ENCODE assay signal across 8 cellular contexts in genomic region chr15:92884459-92884812, GRCh38. TPM values are rescaled to one million over a fixed set of nuclear protein-coding genes. Genes with fewer than 3 reads are reported as not detected.
DNase-seq lines count a peak whose midpoint lies in the region; ATAC-seq and TF ChIP-seq lines count a peak whose summit lies in the region.

No MANE protein-coding gene starts in this region.

- H3K4me1 ChIP-seq in SJCRH30 (peaks cover 17% of the 10 kb centered on the region), rectal smooth muscle tissue (ENCODE audit: control insufficient read depth, insufficient read depth, low read length) (peaks cover 21% of the 10 kb centered on the region)

- H3K4me3 ChIP-seq in GM12864 (ENCODE audit: low read depth, low read length) (peak overlapping the region; percentile 96), SJCRH30 (peak overlapping the region; percentile 97), fibroblast of mammary gland (ENCODE audit: control insufficient read depth, low read depth, low read length) (peak overlapping the region; percentile 85), rectal smooth muscle tissue (ENCODE audit: low read length) (peak overlapping the region; percentile 76)

- H3K9ac ChIP-seq in rectal smooth muscle tissue (ENCODE audit: low read length) = peak overlapping the region; percentile 52

- H3K27ac ChIP-seq in SJCRH30 (peak overlapping the region; percentile 90), rectal smooth muscle tissue (ENCODE audit: low read depth, low read length) (peak overlapping the region; percentile 99)

- no peaks in the 10 kb centered on the region for H3K27me3 ChIP-seq in SJCRH30
- H3K27me3 ChIP-seq in rectal smooth muscle tissue (ENCODE audit: control insufficient read depth, insufficient read depth, low read length) = no peaks in the 10 kb centered on the region

- H3K9me3 ChIP-seq in SJCRH30 (replicated peaks) = no peaks in the 10 kb centered on the region

- peaks cover 57% of the 10 kb centered on the region for H3K36me3 ChIP-seq in SJCRH30
- H3K36me3 ChIP-seq in rectal smooth muscle tissue (ENCODE audit: control insufficient read depth, insufficient read depth, low read length) = peaks cover 2% of the 10 kb centered on the region

- ATAC-seq in left lobe of liver (no peak), HG03521 (IDR thresholded peaks at IDR 0.05; ENCODE audit: unreplicated experiment) (no peak)

- no peak for TF ChIP-seq CTCF in GM12864 (IDR thresholded peaks at IDR 0.05; ENCODE audit: low read depth, low read length, missing control alignments)
- no peak for TF ChIP-seq CTCF in fibroblast of mammary gland (conservative IDR thresholded peaks at IDR 0.05; ENCODE audit: control insufficient read depth, insufficient read depth, low read depth, low read length)

- DNase-seq in GM12864 (ENCODE audit: low read depth) (no peak), SJCRH30 (no peak), fibroblast of mammary gland (ENCODE audit: low read depth) (no peak), left lobe of liver (ENCODE audit: low spot score) (no peak), T1000 (lab: John Stamatoyannopoulos, UW) (no peak), DMS 273 treated with DMSO at 0.1 percent for 48 hours (lab: John Stamatoyannopoulos, UW) (no peak)

RNA-seq across cellular contexts. Expression of gene CHD2, which starts 15.7 kb away (rescaled TPM):
- 64.8 and 82.6 TPM in 2 replicates for total RNA-seq in SJCRH30 (2014; rRNA removed; shearing (Covaris generic))
- total RNA-seq in left lobe of liver = 53.1 TPM
